ENCODE assay signal across 17 cellular contexts in the genomic region with DNA sequence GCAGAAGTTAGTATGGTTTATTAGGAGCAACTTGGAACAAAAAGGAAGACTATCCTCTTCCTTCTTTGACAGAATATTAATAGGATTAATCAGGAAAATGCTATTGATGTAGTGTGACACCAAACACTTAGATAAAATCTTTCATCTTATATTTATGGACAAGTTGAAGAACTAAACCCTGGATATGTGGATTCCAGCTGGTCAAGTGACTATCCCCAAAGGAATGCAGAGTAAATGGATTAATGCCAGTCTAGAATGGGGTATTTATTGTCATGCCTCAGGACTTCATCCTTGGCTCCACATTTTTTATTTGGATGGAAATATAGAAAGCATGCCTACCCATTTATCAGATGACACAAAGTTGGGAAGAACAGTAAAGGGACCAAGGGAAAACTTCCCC.
DNase-seq lines count a peak whose midpoint lies in the region; ATAC-seq and TF ChIP-seq lines count a peak whose summit lies in the region.
"Had no signal": no experiment of that assay in that cellular context is flagged by ENCODE, and none has a peak within 500 bp of the region (broad histone marks: within the 10 kb centered on the region; RNA-seq: fewer than 3 reads in every experiment).

No MANE protein-coding gene starts in this region.

- no peaks in the 10 kb centered on the region for H3K36me3 ChIP-seq in BJ (ENCODE audit: control insufficient read depth, insufficient read depth, low read length)
- H3K36me3 ChIP-seq in ascending aorta: no peaks in the 10 kb centered on the region
- H3K36me3 ChIP-seq: thoracic aorta had no signal

- intact Hi-C loops in ascending aorta (cut with DNase I): no loop called here

- H3K9me3 ChIP-seq in ascending aorta: no peaks in the 10 kb centered on the region
- H3K9me3 ChIP-seq: thoracic aorta had no signal

- H3K9me3 Mint-ChIP-seq in chondrocyte (ENCODE audit: low read depth): no peaks in the 10 kb centered on the region
- H3K9me3 Mint-ChIP-seq in progenitor cell of endocrine pancreas (ENCODE audit: low read depth): no peaks in the 10 kb centered on the region
- H3K9me3 Mint-ChIP-seq: activated CD4-positive, alpha-beta memory T cell treated with anti-CD3 and anti-CD28 coated beads for 36 hours; nephron had no signal

- peaks cover 0 to 3% of the 10 kb centered on the region in 2 donors for H3K4me1 ChIP-seq in ascending aorta

- H3K4me1 Mint-ChIP-seq in chondrocyte (ENCODE audit: low read depth) (peaks cover 8% of the 10 kb centered on the region), progenitor cell of endocrine pancreas (ENCODE audit: low read depth) (peaks cover 4% of the 10 kb centered on the region)
- H3K4me1 Mint-ChIP-seq: memory B cell had no signal

- H3K4me3 Mint-ChIP-seq in chondrocyte (ENCODE audit: unreplicated experiment): no peak overlapping the region
- H3K4me3 Mint-ChIP-seq in progenitor cell of endocrine pancreas (ENCODE audit: low read depth): no peak overlapping the region
- H3K4me3 Mint-ChIP-seq: activated CD4-positive, alpha-beta memory T cell treated with anti-CD3 and anti-CD28 coated beads for 36 hours; memory B cell; nephron had no signal

- TF ChIP-seq EP300 in Ishikawa (IDR thresholded peaks at IDR 0.05; ENCODE audit: borderline replicate concordance): no peak

- H3K4me3 ChIP-seq in BJ (ENCODE audit: low read depth, low read length): no peak overlapping the region
- H3K4me3 ChIP-seq in ascending aorta: no peak overlapping the region
- H3K4me3 ChIP-seq: thoracic aorta had no signal

- H3K27me3 ChIP-seq in BJ (ENCODE audit: control insufficient read depth, insufficient read depth, low read length) (no peaks in the 10 kb centered on the region), ascending aorta (no peaks in the 10 kb centered on the region)

- no peak for TF ChIP-seq RAD21 in Ishikawa (IDR thresholded peaks at IDR 0.05; ENCODE audit: low read depth)

- TF ChIP-seq CTCF in BJ (IDR thresholded peaks at IDR 0.05; ENCODE audit: insufficient read depth, low read depth, low read length): no peak
- no peak for TF ChIP-seq CTCF in chondrocyte (IDR thresholded peaks at IDR 0.05)
- TF ChIP-seq CTCF in progenitor cell of endocrine pancreas (IDR thresholded peaks at IDR 0.05; ENCODE audit: unreplicated experiment): no peak
- TF ChIP-seq CTCF in ascending aorta (IDR thresholded peaks at IDR 0.05): no peak

- peak; percentile 49 for DNase-seq in BJ (ENCODE audit: low read depth)
- no peak for DNase-seq in chondrocyte (ENCODE audit: low spot score)
- DNase-seq in kidney tubule cell (ENCODE audit: low spot score): peak; percentile 59
- no peak for DNase-seq in NCI-H1694 (lab: John Stamatoyannopoulos, UW)
- DNase-seq in progenitor cell of endocrine pancreas (ENCODE audit: low spot score, unreplicated experiment): no peak
- DNase-seq in ascending aorta (ENCODE audit: low spot score in 2 of 2): no peak
- DNase-seq: activated CD4-positive, alpha-beta memory T cell treated with anti-CD3 and anti-CD28 coated beads for 36 hours; amniotic stem cell; dermis blood vessel endothelial cell; KBM-7; NCI-H524 had no signal

- H3K27ac ChIP-seq in ascending aorta: no peak overlapping the region
- H3K27ac ChIP-seq: thoracic aorta had no signal

- ATAC-seq in HG03469 (IDR thresholded peaks at IDR 0.05; ENCODE audit: unreplicated experiment): no peak
- ATAC-seq: right cardiac atrium had no signal

- H3K36me3 Mint-ChIP-seq in chondrocyte (ENCODE audit: low read depth): no peaks in the 10 kb centered on the region
- no peaks in the 10 kb centered on the region for H3K36me3 Mint-ChIP-seq in progenitor cell of endocrine pancreas (ENCODE audit: insufficient read depth)
- H3K36me3 Mint-ChIP-seq: activated CD4-positive, alpha-beta memory T cell treated with anti-CD3 and anti-CD28 coated beads for 36 hours; memory B cell had no signal

- CTCF ChIA-PET in BJ (lab: Yijun Ruan, JAX): interaction anchor here (1.2 kb wide), 1 partner anchor 28 kb away, joined by 4 read pairs; no protein-coding TSS in a partner anchor

- POLR2A ChIA-PET in BJ (lab: Charles Lee): interaction anchor here (1.0 kb wide), 1 partner anchor 52 kb away, joined by 3 read pairs; no protein-coding TSS in a partner anchor

- H3K27ac Mint-ChIP-seq in chondrocyte (ENCODE audit: unreplicated experiment) (peak overlapping the region; percentile 9), progenitor cell of endocrine pancreas (no peak overlapping the region)
- H3K27ac Mint-ChIP-seq: activated CD4-positive, alpha-beta memory T cell treated with anti-CD3 and anti-CD28 coated beads for 36 hours; memory B cell; nephron had no signal

- H3K27me3 Mint-ChIP-seq in chondrocyte (ENCODE audit: low read depth) (peaks cover 3% of the 10 kb centered on the region), progenitor cell of endocrine pancreas (peaks cover 4% of the 10 kb centered on the region)
- H3K27me3 Mint-ChIP-seq: activated CD4-positive, alpha-beta memory T cell treated with anti-CD3 and anti-CD28 coated beads for 36 hours had no signal

TF ChIP-seq in Ishikawa, 13 proteins besides CTCF, POLR2A, EP300 and RAD21:
- TF ChIP-seq, protein P1, sequence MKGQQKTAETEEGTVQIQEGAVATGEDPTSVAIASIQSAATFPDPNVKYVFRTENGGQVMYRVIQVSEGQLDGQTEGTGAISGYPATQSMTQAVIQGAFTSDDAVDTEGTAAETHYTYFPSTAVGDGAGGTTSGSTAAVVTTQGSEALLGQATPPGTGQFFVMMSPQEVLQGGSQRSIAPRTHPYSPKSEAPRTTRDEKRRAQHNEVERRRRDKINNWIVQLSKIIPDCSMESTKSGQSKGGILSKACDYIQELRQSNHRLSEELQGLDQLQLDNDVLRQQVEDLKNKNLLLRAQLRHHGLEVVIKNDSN (IDR thresholded peaks at IDR 0.05): no peak
- peak; percentile 47; the same call in 1 of the 2 replicates for TF ChIP-seq TEAD4 (IDR thresholded peaks at IDR 0.05)
- TF ChIP-seq NFIC (IDR thresholded peaks at IDR 0.05): peak; percentile 31; the same call in 1 of the 2 replicates

Comparison
In these comparisons a context has a peak if more than half of its experiments do, and no peak if none do; other contexts are left out.
1. DNase-seq: peak in BJ (single experiment) and kidney tubule cell (single experiment); none in chondrocyte (single experiment), NCI-H1694 (single experiment), progenitor cell of endocrine pancreas (single experiment) and ascending aorta (0 of 2).